In the genomic region with DNA sequence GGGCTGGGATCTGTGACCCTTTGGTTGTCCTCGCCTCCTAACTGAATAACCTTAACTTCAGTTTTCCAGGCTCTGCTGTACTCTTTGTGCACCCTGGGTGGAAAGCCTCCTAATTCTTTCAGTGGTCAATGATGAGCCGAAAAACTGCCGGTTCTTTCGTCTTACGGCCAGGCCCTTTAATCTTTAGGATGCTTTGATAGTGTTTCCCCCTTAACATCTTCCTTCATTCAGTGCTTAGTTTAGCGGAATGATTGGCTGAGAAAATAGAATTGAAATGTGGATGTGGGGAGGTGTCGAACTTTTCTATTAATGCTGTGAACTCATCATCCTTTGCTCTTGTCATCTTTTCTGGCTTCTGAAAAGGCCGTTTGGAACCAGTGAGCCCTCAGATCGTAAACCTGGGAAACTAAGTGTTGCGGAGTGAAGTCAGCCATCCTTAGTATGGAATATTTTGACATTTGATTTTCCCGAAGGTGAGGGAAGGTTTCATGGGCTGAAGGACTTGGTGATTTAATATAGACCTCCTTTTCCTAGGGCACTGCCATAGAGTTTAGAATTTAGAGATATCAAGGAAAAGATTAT, we compare ENCODE assay signal across 8 cellular contexts. TPM values are rescaled to one million over a fixed set of nuclear protein-coding genes. Genes with fewer than 3 reads are reported as not detected.
A peak's percentile ranks its signal among the peaks of the same experiment; 100 is the strongest.
DNase-seq lines count a peak whose midpoint lies in the region; ATAC-seq and TF ChIP-seq lines count a peak whose summit lies in the region.

No MANE protein-coding gene starts in this region.

- WGBS in H9 (ENCODE audit: extremely low coverage, insufficient read length, low lambda C conversion rate) = no CpG with 5 or more reads among the region's 11 CpGs
- 2 to 8% (median 5%) methylated on average over 11 of the region's 11 CpGs for whole genome bisulfite sequencing in spleen, 5 donors

- H3K4me3 Mint-ChIP-seq in H9 = peak overlapping the region; percentile 95 to 100
- peak overlapping the region; percentile 90 for H3K4me3 Mint-ChIP-seq in activated CD8-positive, alpha-beta T cell treated with anti-CD3 and anti-CD28 coated beads, Interleukin-2, amount 10 ng/mL, durations not matched to agents 7 days and 5 days

- H2BK120ac ChIP-seq in H9 (ENCODE audit: low read depth, low read length, poor library complexity, severe bottlenecking) = no peak overlapping the region

- H3K4me3 ChIP-seq in BE2C (ENCODE audit: low read depth, low read length) (peak overlapping the region; percentile 96), iPS-11a (ENCODE audit: low read depth, low read length) (peak overlapping the region; percentile 97), spleen (peak overlapping the region; percentile 71 to 96 (median 87))

- POLR2A ChIA-PET in activated CD8-positive, alpha-beta T cell treated with anti-CD3 and anti-CD28 coated beads, Interleukin-2, amount 10 ng/mL, durations not matched to agents 7 days and 5 days (lab: Charles Lee) = interaction anchor here (0.6 to 1.0 kb wide), 2 partner anchors 145 to 265 kb away, joined by 3 to 4 read pairs; no protein-coding TSS in a partner anchor

- no peak overlapping the region for H2AFZ ChIP-seq in H9 (ENCODE audit: low read length)

- H4K20me1 ChIP-seq in H9 (ENCODE audit: control insufficient read depth, insufficient read depth, insufficient read length) = no peaks in the 10 kb centered on the region

- H3K36me3 Mint-ChIP-seq in H9 (ENCODE audit: insufficient read depth in 1 of 3, low read depth in 3 of 3) = peaks cover 28 to 41% (median 36%) of the 10 kb centered on the region in 3 experiments
- H3K36me3 Mint-ChIP-seq in activated CD8-positive, alpha-beta T cell treated with anti-CD3 and anti-CD28 coated beads, Interleukin-2, amount 10 ng/mL, durations not matched to agents 7 days and 5 days (ENCODE audit: low read depth) = peaks cover 54% of the 10 kb centered on the region

- H3K23me2 ChIP-seq in H9 (ENCODE audit: insufficient read length, low read depth, low read length, poor library complexity, severe bottlenecking) = peaks cover 13% of the 10 kb centered on the region

- no peak for TF ChIP-seq POLR2A in spleen (IDR thresholded peaks at IDR 0.05)

- H3K56ac ChIP-seq in H9 (ENCODE audit: insufficient read length, low read depth, low read length) = peak overlapping the region; percentile 58

- H4K5ac ChIP-seq in H9 (ENCODE audit: insufficient read length, low read depth, low read length) = peak overlapping the region; percentile 48

- peak overlapping the region; percentile 10 for H4K91ac ChIP-seq in H9 (ENCODE audit: insufficient read length, low read depth, low read length)

- H3K9me3 ChIP-seq in BE2C (no peaks in the 10 kb centered on the region), H9 (ENCODE audit: control insufficient read depth, low read depth, low read length) (no peaks in the 10 kb centered on the region), spleen (no peaks in the 10 kb centered on the region)

- H3K36me3 ChIP-seq in BE2C = peaks cover 23% of the 10 kb centered on the region
- H3K36me3 ChIP-seq in spleen = peaks cover 0 to 23% (median 15%) of the 10 kb centered on the region in 6 donors

- no peak overlapping the region for H3K23ac ChIP-seq in H9 (ENCODE audit: insufficient read length, low read depth, low read length)

- no peak for TF ChIP-seq CTCF in BE2C (IDR thresholded peaks at IDR 0.05; ENCODE audit: low read depth, low read length)
- no peak for TF ChIP-seq CTCF in H9 (conservative IDR thresholded peaks at IDR 0.05)
- TF ChIP-seq CTCF in spleen (IDR thresholded peaks at IDR 0.05 in 8 of 11, conservative IDR thresholded peaks at IDR 0.05 in 3 of 11) = no peak

- H3K9ac ChIP-seq in H9 (ENCODE audit: extremely low read depth, insufficient read length, low read length) = peak overlapping the region; percentile 81

- H2BK12ac ChIP-seq in H9 (ENCODE audit: insufficient read length, low read depth, low read length) = no peak overlapping the region

- H3K4me1 ChIP-seq in BE2C (0 out of 2 replicates have a peak, but pooled peaks cover 2% of the 10 kb centered on the region), H9 (ENCODE audit: insufficient read depth, low read length) (no peaks in the 10 kb centered on the region), spleen (peaks cover 21 to 71% (median 48%) of the 10 kb centered on the region in 6 donors)

- H3K14ac ChIP-seq in H9 (ENCODE audit: insufficient read depth, low read length) = peak overlapping the region; percentile 96

- H2BK15ac ChIP-seq in H9 (ENCODE audit: low read depth, low read length) = no peak overlapping the region

- H3K4ac ChIP-seq in H9 (ENCODE audit: low read depth, low read length) = no peak overlapping the region

- CTCF ChIA-PET in activated CD8-positive, alpha-beta T cell treated with anti-CD3 and anti-CD28 coated beads, Interleukin-2, amount 10 ng/mL, durations not matched to agents 7 days and 5 days (lab: Charles Lee) = interaction anchor here (2.3 kb wide), 1 partner anchor 144 kb away, joined by 10 read pairs; no protein-coding TSS in a partner anchor

- no peak overlapping the region for H3T11ph ChIP-seq in H9 (ENCODE audit: low read length)

- H2BK5ac ChIP-seq in H9 (ENCODE audit: insufficient read length, low read length) = no peak overlapping the region

- H3K4me2 ChIP-seq in H9 (ENCODE audit: insufficient read depth, insufficient read length, low read length) = peak overlapping the region; percentile 84

- no peak for ATAC-seq in activated CD8-positive, alpha-beta T cell treated with anti-CD3 and anti-CD28 coated beads, Interleukin-2, amount 10 ng/mL, durations not matched to agents 7 days and 5 days
- ATAC-seq in HG03159 (IDR thresholded peaks at IDR 0.05; ENCODE audit: unreplicated experiment) = no peak
- ATAC-seq in HG03457 (IDR thresholded peaks at IDR 0.05; ENCODE audit: unreplicated experiment) = no peak

- H2BK20ac ChIP-seq in H9 (ENCODE audit: low read depth, low read length, poor library complexity, severe bottlenecking) = no peak overlapping the region

- no peak overlapping the region for H2AK5ac ChIP-seq in H9 (ENCODE audit: insufficient read length, low read length)

- H3K9me3 Mint-ChIP-seq in H9 = no peaks in the 10 kb centered on the region; a peak in 1 of 5 replicates
- no peaks in the 10 kb centered on the region for H3K9me3 Mint-ChIP-seq in activated CD8-positive, alpha-beta T cell treated with anti-CD3 and anti-CD28 coated beads, Interleukin-2, amount 10 ng/mL, durations not matched to agents 7 days and 5 days (ENCODE audit: insufficient read depth)

- H3K27ac ChIP-seq in H9 (ENCODE audit: insufficient read length, low read depth, low read length) = peak overlapping the region; percentile 9
- H3K27ac ChIP-seq in spleen = peak overlapping the region; percentile 93 to 99 (median 97)

- no peaks in the 10 kb centered on the region; the same call in 1 of the 2 replicates for H3K27me3 Mint-ChIP-seq in H9 (ENCODE audit: low read depth)
- H3K27me3 Mint-ChIP-seq in activated CD8-positive, alpha-beta T cell treated with anti-CD3 and anti-CD28 coated beads, Interleukin-2, amount 10 ng/mL, durations not matched to agents 7 days and 5 days (ENCODE audit: low read depth) = no peaks in the 10 kb centered on the region

- H3K27me3 ChIP-seq in BE2C = no peaks in the 10 kb centered on the region
- no peaks in the 10 kb centered on the region for H3K27me3 ChIP-seq in H9 (ENCODE audit: insufficient read depth, low read length)
- no peaks in the 10 kb centered on the region for H3K27me3 ChIP-seq in spleen (replicated peaks in 1 of 7)

- H3K79me2 ChIP-seq in H9 (ENCODE audit: insufficient read depth, low read length) = peaks cover 27% of the 10 kb centered on the region

- DNase-seq in BE2C (no peak), H9 (no peak), spleen (no peak), NCI-H2196 treated with DMSO at 0.1 percent for 48 hours (lab: John Stamatoyannopoulos, UW; ENCODE audit: unreplicated experiment) (no peak)
- no peak for DNase-seq in activated CD8-positive, alpha-beta T cell treated with anti-CD3 and anti-CD28 coated beads, Interleukin-2, amount 10 ng/mL, durations not matched to agents 7 days and 5 days

- H3K79me1 ChIP-seq in H9 (ENCODE audit: insufficient read depth, low read depth, low read length, poor library complexity, severe bottlenecking) = peaks cover 2% of the 10 kb centered on the region

- peak overlapping the region; percentile 97 to 99 (median 99) for H3K27ac Mint-ChIP-seq in H9
- peak overlapping the region; percentile 99 for H3K27ac Mint-ChIP-seq in activated CD8-positive, alpha-beta T cell treated with anti-CD3 and anti-CD28 coated beads, Interleukin-2, amount 10 ng/mL, durations not matched to agents 7 days and 5 days

- H3K18ac ChIP-seq in H9 (ENCODE audit: insufficient read length, low read depth, low read length) = peak overlapping the region; percentile 91

- H4K8ac ChIP-seq in H9 (replicated peaks; ENCODE audit: insufficient read length, low read depth, low read length) = no peak overlapping the region

- peaks cover 21 to 22% of the 10 kb centered on the region in 2 experiments for H3K4me1 Mint-ChIP-seq in H9
- H3K4me1 Mint-ChIP-seq in activated CD8-positive, alpha-beta T cell treated with anti-CD3 and anti-CD28 coated beads, Interleukin-2, amount 10 ng/mL, durations not matched to agents 7 days and 5 days (ENCODE audit: low read depth) = peaks cover 51% of the 10 kb centered on the region

- intact Hi-C loops in spleen (cut with DNase I; ENCODE audit: low total_unique reads) = no loop called here

RNA-seq across cellular contexts. Expression of a gene that starts 0.9 kb away (rescaled TPM):
- polyA plus RNA-seq in BE2C (2012; ENCODE audit: insufficient read depth, insufficient read length, low read depth) = 353 TPM
- total RNA-seq in H9 (2021) (234 and 239 TPM in 2 replicates), spleen (10 to 100 TPM; 41.0 to 90.1 (median 54.4) TPM)
- 100 to 1,000 TPM; 185 to 189 TPM for total RNA-seq in activated CD8-positive, alpha-beta T cell treated with anti-CD3 and anti-CD28 coated beads, Interleukin-2, amount 10 ng/mL, durations not matched to agents 7 days and 5 days
- polyA plus RNA-seq in spleen = 10 to 100 TPM; 45.1 to 53.6 (median 47.9) TPM
